ENCODE assay signal across 8 cellular contexts in genomic region chr16:68083861-68084503, GRCh38. TPM values are rescaled to one million over a fixed set of nuclear protein-coding genes. Genes with fewer than 3 reads are reported as not detected.
DNase-seq lines count a peak whose midpoint lies in the region; ATAC-seq lines count a peak whose summit lies in the region.

No MANE protein-coding gene starts in this region.

- CTCF ChIA-PET in activated CD4-positive, alpha-beta memory T cell treated with anti-CD3 and anti-CD28 coated beads, Interleukin-2, amount 10 ng/mL, durations not matched to agents 7 days and 5 days (lab: Charles Lee) = interaction anchor here (0.7 to 4.5 kb wide), 10 partner anchors 10 to 1330 kb away, joined by 3 to 65 read pairs (median 6); partner anchors contain the start of gene DPEP2

- no peaks in the 10 kb centered on the region for H3K27me3 Mint-ChIP-seq in activated CD4-positive, alpha-beta memory T cell treated with anti-CD3 and anti-CD28 coated beads, Interleukin-2, amount 10 ng/mL, durations not matched to agents 7 days and 5 days

- ATAC-seq in HG03442 (IDR thresholded peaks at IDR 0.05; ENCODE audit: unreplicated experiment) (no peak), HG03354 (IDR thresholded peaks at IDR 0.05; ENCODE audit: poor library complexity, severe bottlenecking, unreplicated experiment) (no peak)

- H3K36me3 Mint-ChIP-seq in activated CD4-positive, alpha-beta memory T cell treated with anti-CD3 and anti-CD28 coated beads, Interleukin-2, amount 10 ng/mL, durations not matched to agents 7 days and 5 days (ENCODE audit: low read depth) = peaks cover 45% of the 10 kb centered on the region

- POLR2A ChIA-PET in activated CD4-positive, alpha-beta memory T cell treated with anti-CD3 and anti-CD28 coated beads, Interleukin-2, amount 10 ng/mL, durations not matched to agents 7 days and 5 days (lab: Charles Lee) = interaction anchor here (0.9 to 11.4 kb wide), 10 partner anchors 10 to 522 kb away, joined by 3 to 514 read pairs (median 12); partner anchors contain the start of genes CTCF, DDX28, DPEP2 and DUS2

- H3K9me3 Mint-ChIP-seq in activated CD4-positive, alpha-beta memory T cell treated with anti-CD3 and anti-CD28 coated beads, Interleukin-2, amount 10 ng/mL, durations not matched to agents 7 days and 5 days = no peaks in the 10 kb centered on the region

- H3K4me1 Mint-ChIP-seq in activated CD4-positive, alpha-beta memory T cell treated with anti-CD3 and anti-CD28 coated beads, Interleukin-2, amount 10 ng/mL, durations not matched to agents 7 days and 5 days = peaks cover 65% of the 10 kb centered on the region

- peak overlapping the region; percentile 86 to 98 (median 94) for H3K27ac ChIP-seq in skin epidermis

- H3K4me3 ChIP-seq in skin epidermis = peak overlapping the region; percentile 56 to 96 (median 87)

- peak overlapping the region; percentile 95 for H3K27ac Mint-ChIP-seq in activated CD4-positive, alpha-beta memory T cell treated with anti-CD3 and anti-CD28 coated beads, Interleukin-2, amount 10 ng/mL, durations not matched to agents 7 days and 5 days

- peak overlapping the region; percentile 88 for H3K4me3 Mint-ChIP-seq in activated CD4-positive, alpha-beta memory T cell treated with anti-CD3 and anti-CD28 coated beads, Interleukin-2, amount 10 ng/mL, durations not matched to agents 7 days and 5 days

- peak; percentile 14 for DNase-seq in activated CD8-positive, alpha-beta memory T cell treated with anti-CD3 and anti-CD28 coated beads, Interleukin-2, amount 50 U/mL, for 4 hours
- no peak for DNase-seq in activated CD8-positive, alpha-beta memory T cell treated with anti-CD3 and anti-CD28 coated beads for 24 hours
- no peak for DNase-seq in activated CD4-positive, alpha-beta memory T cell treated with anti-CD3 and anti-CD28 coated beads, Interleukin-2, amount 10 ng/mL, durations not matched to agents 7 days and 5 days
- DNase-seq in hepatic stellate cell (ENCODE audit: low spot score) (peak; percentile 68), COLO829 (ENCODE audit: low spot score) (no peak)

RNA-seq across cellular contexts. Expression of gene NFATC3, which starts 1.2 kb away (rescaled TPM):
- 100 to 1,000 TPM; 208 to 209 TPM for total RNA-seq in activated CD4-positive, alpha-beta memory T cell treated with anti-CD3 and anti-CD28 coated beads, Interleukin-2, amount 10 ng/mL, durations not matched to agents 7 days and 5 days

Comparison
In these comparisons a context has a peak if more than half of its experiments do, and no peak if none do; other contexts are left out.
1. DNase-seq: peak in activated CD8-positive, alpha-beta memory T cell treated with anti-CD3 and anti-CD28 coated beads, Interleukin-2, amount 50 U/mL, for 4 hours (single experiment) and hepatic stellate cell (single experiment); none in activated CD8-positive, alpha-beta memory T cell treated with anti-CD3 and anti-CD28 coated beads for 24 hours (single experiment), activated CD4-positive, alpha-beta memory T cell treated with anti-CD3 and anti-CD28 coated beads, Interleukin-2, amount 10 ng/mL, durations not matched to agents 7 days and 5 days (single experiment) and COLO829 (single experiment).